ENCODE assay signal across 10 cellular contexts in the genomic region with DNA sequence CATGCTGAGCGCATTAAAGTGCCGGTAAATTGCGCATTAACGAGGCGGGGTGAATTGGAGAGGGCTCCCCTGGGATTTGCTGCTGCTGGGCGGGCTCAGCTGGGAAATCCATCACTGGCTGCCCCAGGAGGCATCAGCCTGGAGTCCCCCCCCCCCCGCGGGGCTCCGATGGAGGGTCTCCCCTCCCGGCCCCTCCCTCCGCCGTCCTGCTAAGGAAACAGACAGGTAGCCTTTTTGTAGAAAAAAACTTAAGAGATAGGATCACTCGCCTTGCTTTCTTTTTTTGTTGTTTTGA. TPM values are rescaled to one million over a fixed set of nuclear protein-coding genes. Genes with fewer than 3 reads are reported as not detected.
DNase-seq lines count a peak whose midpoint lies in the region; ATAC-seq and TF ChIP-seq lines count a peak whose summit lies in the region.
"Had no signal": no experiment of that assay in that cellular context is flagged by ENCODE, and none has a peak within 500 bp of the region (broad histone marks: within the 10 kb centered on the region; RNA-seq: fewer than 3 reads in every experiment).

No MANE protein-coding gene starts in this region.

- no peaks in the 10 kb centered on the region for H3K36me3 Mint-ChIP-seq in memory B cell

- DNase-seq in NCI-H526 treated with DMSO at 0.1 percent for 48 hours (lab: John Stamatoyannopoulos, UW) (peak; percentile 49), NCI-H526 (lab: John Stamatoyannopoulos, UW) (no peak), astrocyte of the spinal cord (ENCODE audit: low read depth, low spot score) (no peak), memory B cell (ENCODE audit: low spot score in 2 of 2) (no peak), tibial nerve (ENCODE audit: low spot score in 2 of 2) (no peak), EL (no peak), SW 1271 (lab: John Stamatoyannopoulos, UW) (no peak)
- no peak for DNase-seq in central memory CD4-positive, alpha-beta T cell
- DNase-seq: ACHN had no signal

- no peaks in the 10 kb centered on the region for H3K27me3 ChIP-seq in tibial nerve

- H3K27me3 Mint-ChIP-seq in memory B cell, result peaks cover 28% of the 10 kb centered on the region

- WGBS in tibial nerve, 2 donors, result 0 to 3% methylated on average over 13 of the region's 13 CpGs

- peak overlapping the region; percentile 68 for H3K4me3 Mint-ChIP-seq in memory B cell

- H3K9me3 ChIP-seq in tibial nerve, result no peaks in the 10 kb centered on the region

- TF ChIP-seq CTCF in astrocyte of the spinal cord (IDR thresholded peaks at IDR 0.05; ENCODE audit: low read depth, low read length) (no peak), tibial nerve (IDR thresholded peaks at IDR 0.05) (no peak)

- in situ Hi-C loops in astrocyte of the spinal cord (cut with HindIII; ENCODE audit: low sequenced_read_pairs), result no loop called here

- peaks cover 7% of the 10 kb centered on the region for H3K4me1 Mint-ChIP-seq in memory B cell

- no peak for TF ChIP-seq POLR2A in tibial nerve (IDR thresholded peaks at IDR 0.05)

- H3K4me3 ChIP-seq in astrocyte of the spinal cord (ENCODE audit: low read depth, low read length) (peak overlapping the region; percentile 36), tibial nerve (peak overlapping the region; percentile 2 to 49 (median 26))

- H3K4me1 ChIP-seq in tibial nerve, result peaks cover 0 to 35% (median 15%) of the 10 kb centered on the region in 4 donors

- H3K9me3 Mint-ChIP-seq in memory B cell, result no peaks in the 10 kb centered on the region

- H3K27ac ChIP-seq in tibial nerve, result peak overlapping the region in 3 of 4 donors; percentile 79 to 88 (median 81)

- ATAC-seq in memory B cell (ENCODE audit: low read depth), result peak; percentile 27

- no peak overlapping the region for H3K27ac Mint-ChIP-seq in memory B cell

- H3K36me3 ChIP-seq in tibial nerve, result no peaks in the 10 kb centered on the region

- TF ChIP-seq EP300 in tibial nerve (IDR thresholded peaks at IDR 0.05), result no peak

RNA-seq across cellular contexts. Expression of a gene that starts 6.8 kb away (rescaled TPM):
- 10 to 100 TPM in 1 of 4 donors, 1 to 10 TPM in 1, under 1 TPM in 2; 0.44 to 13.5 (median 2.7) TPM for total RNA-seq in tibial nerve

RNA-seq across cellular contexts. Expression of a gene that starts 39.4 kb away (rescaled TPM):
- total RNA-seq in tibial nerve, result 1 to 10 TPM; 2.2 to 4.5 (median 3.3) TPM

RNA-seq across cellular contexts. Expression of a gene that starts 44.9 kb away (rescaled TPM):
- total RNA-seq in tibial nerve, result 100 to 1,000 TPM in 3 of 4 donors, 10 to 100 TPM in 1; 87.5 to 184 (median 122) TPM
- total RNA-seq: M059J had no signal
